2 cellular contexts compared by ENCODE assay signal in genomic region chr6:165661416-165662001, GRCh38.
TF ChIP-seq lines count a peak whose summit lies in the region.

No MANE protein-coding gene starts in this region.

TF ChIP-seq in liver, 16 proteins besides CTCF, POLR2A, EP300 and RAD21 (continued from another document):
- no peak for TF ChIP-seq RXRA (IDR thresholded peaks at IDR 0.05)
- TF ChIP-seq YY1 (IDR thresholded peaks at IDR 0.05): no peak
- TF ChIP-seq FOXA2 (IDR thresholded peaks at IDR 0.05): no peak
- no peak for TF ChIP-seq SP1 (IDR thresholded peaks at IDR 0.05)
- TF ChIP-seq ATF3 (IDR thresholded peaks at IDR 0.05): no peak
- TF ChIP-seq TAF1 (conservative IDR thresholded peaks at IDR 0.05): no peak
- TF ChIP-seq EGR1 (IDR thresholded peaks at IDR 0.05; ENCODE audit: low read depth in 2 of 2): no peak
- no peak for TF ChIP-seq GABPA (IDR thresholded peaks at IDR 0.05 in 1 of 2, conservative IDR thresholded peaks at IDR 0.05 in 1 of 2)
- TF ChIP-seq HNF4A (conservative IDR thresholded peaks at IDR 0.05): no peak
- TF ChIP-seq JUND (IDR thresholded peaks at IDR 0.05): no peak
- no peak for TF ChIP-seq HNF4G (IDR thresholded peaks at IDR 0.05)
- no peak for TF ChIP-seq REST (IDR thresholded peaks at IDR 0.05)
- TF ChIP-seq, protein P1, sequence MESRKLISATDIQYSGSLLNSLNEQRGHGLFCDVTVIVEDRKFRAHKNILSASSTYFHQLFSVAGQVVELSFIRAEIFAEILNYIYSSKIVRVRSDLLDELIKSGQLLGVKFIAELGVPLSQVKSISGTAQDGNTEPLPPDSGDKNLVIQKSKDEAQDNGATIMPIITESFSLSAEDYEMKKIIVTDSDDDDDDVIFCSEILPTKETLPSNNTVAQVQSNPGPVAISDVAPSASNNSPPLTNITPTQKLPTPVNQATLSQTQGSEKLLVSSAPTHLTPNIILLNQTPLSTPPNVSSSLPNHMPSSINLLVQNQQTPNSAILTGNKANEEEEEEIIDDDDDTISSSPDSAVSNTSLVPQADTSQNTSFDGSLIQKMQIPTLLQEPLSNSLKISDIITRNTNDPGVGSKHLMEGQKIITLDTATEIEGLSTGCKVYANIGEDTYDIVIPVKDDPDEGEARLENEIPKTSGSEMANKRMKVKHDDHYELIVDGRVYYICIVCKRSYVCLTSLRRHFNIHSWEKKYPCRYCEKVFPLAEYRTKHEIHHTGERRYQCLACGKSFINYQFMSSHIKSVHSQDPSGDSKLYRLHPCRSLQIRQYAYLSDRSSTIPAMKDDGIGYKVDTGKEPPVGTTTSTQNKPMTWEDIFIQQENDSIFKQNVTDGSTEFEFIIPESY (IDR thresholded peaks at IDR 0.05): no peak
- no peak for TF ChIP-seq NR2F2 (IDR thresholded peaks at IDR 0.05)
- no peak for TF ChIP-seq FOXA1 (IDR thresholded peaks at IDR 0.05)

TF ChIP-seq in neural cell, 6 proteins besides CTCF, POLR2A, EP300 and RAD21 (continued from another document):
- TF ChIP-seq REST (IDR thresholded peaks at IDR 0.05; ENCODE audit: borderline replicate concordance): no peak
- no peak for TF ChIP-seq POLR2AphosphoS5 (IDR thresholded peaks at IDR 0.05)
- no peak for TF ChIP-seq TAF1 (IDR thresholded peaks at IDR 0.05; ENCODE audit: low read depth)
